In the genomic region with DNA sequence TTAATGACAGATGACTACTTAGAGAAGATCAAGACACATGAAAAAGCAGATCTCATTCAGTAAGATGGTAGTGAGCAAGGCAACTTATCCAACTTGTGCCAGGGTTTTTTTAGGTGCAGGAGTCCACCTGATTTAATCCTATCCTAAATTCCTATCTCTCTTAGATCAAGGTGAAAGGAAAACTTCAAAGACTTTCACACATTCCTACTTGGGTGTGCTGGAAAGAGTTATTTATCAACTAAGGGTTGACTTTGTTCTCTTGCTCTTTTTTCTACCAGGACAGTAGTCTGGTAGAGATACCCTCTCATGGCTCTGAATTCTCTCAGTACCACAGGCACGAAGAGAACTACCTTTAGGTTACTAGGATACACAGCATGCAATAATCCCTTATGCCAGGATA, we compare ENCODE assay signal across 1 cellular context.
A peak's percentile ranks its signal among the peaks of the same experiment; 100 is the strongest.
TF ChIP-seq lines count a peak whose summit lies in the region.

No MANE protein-coding gene starts in this region.

TF ChIP-seq in HepG2, 621 proteins besides CTCF, POLR2A, EP300 and RAD21 (continued from another document and continues in another):
- TF ChIP-seq, protein P1, sequence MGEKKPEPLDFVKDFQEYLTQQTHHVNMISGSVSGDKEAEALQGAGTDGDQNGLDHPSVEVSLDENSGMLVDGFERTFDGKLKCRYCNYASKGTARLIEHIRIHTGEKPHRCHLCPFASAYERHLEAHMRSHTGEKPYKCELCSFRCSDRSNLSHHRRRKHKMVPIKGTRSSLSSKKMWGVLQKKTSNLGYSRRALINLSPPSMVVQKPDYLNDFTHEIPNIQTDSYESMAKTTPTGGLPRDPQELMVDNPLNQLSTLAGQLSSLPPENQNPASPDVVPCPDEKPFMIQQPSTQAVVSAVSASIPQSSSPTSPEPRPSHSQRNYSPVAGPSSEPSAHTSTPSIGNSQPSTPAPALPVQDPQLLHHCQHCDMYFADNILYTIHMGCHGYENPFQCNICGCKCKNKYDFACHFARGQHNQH (CRISPR knock-in tag; IDR thresholded peaks at IDR 0.05): no peak; the same call in 1 of the 2 replicates
- TF ChIP-seq PITX1 (CRISPR knock-in tag; IDR thresholded peaks at IDR 0.05) (peak; percentile 96), RXRB (CRISPR knock-in tag; IDR thresholded peaks at IDR 0.05; ENCODE audit: borderline replicate concordance) (peak; percentile 86), NR2F1 (CRISPR knock-in tag; IDR thresholded peaks at IDR 0.05) (0 out of 4 replicates have a peak, but pooled peaks of 1 of the 2 experiments have one; percentile 13), BRCA1 (CRISPR knock-in tag; IDR thresholded peaks at IDR 0.05) (no peak), PPARG (CRISPR knock-in tag; conservative IDR thresholded peaks at IDR 0.05) (peak; percentile 95), PHF21A (CRISPR knock-in tag; IDR thresholded peaks at IDR 0.05) (no peak), PHF5A (CRISPR knock-in tag; IDR thresholded peaks at IDR 0.05; ENCODE audit: low read depth, unreplicated experiment) (peak; percentile 44), MIER2 (CRISPR knock-in tag; IDR thresholded peaks at IDR 0.05) (0 out of 2 replicates have a peak, but pooled peaks have one; percentile 48), ZNF619 (CRISPR knock-in tag; IDR thresholded peaks at IDR 0.05) (no peak), ZNF530 (CRISPR knock-in tag; IDR thresholded peaks at IDR 0.05; ENCODE audit: low read depth) (no peak), ZNF607 (CRISPR knock-in tag; IDR thresholded peaks at IDR 0.05; ENCODE audit: borderline replicate concordance) (no peak), KDM6A (CRISPR knock-in tag; IDR thresholded peaks at IDR 0.05; ENCODE audit: low read depth) (peak; percentile 77), ZNF703 (CRISPR knock-in tag; IDR thresholded peaks at IDR 0.05; ENCODE audit: borderline replicate concordance) (no peak), NRL (CRISPR knock-in tag; IDR thresholded peaks at IDR 0.05; ENCODE audit: borderline replicate concordance) (no peak), ZNF841 (CRISPR knock-in tag; IDR thresholded peaks at IDR 0.05; ENCODE audit: borderline replicate concordance) (no peak), JARID2 (CRISPR knock-in tag; IDR thresholded peaks at IDR 0.05; ENCODE audit: insufficient replicate concordance) (no peak), STAG1 (CRISPR knock-in tag; IDR thresholded peaks at IDR 0.05) (peak; percentile 9; the same call in 1 of the 2 replicates), MED8 (CRISPR knock-in tag; IDR thresholded peaks at IDR 0.05; ENCODE audit: insufficient replicate concordance) (no peak), RBFOX2 (IDR thresholded peaks at IDR 0.05; ENCODE audit: low read depth, low read length) (no peak), RBM39 (IDR thresholded peaks at IDR 0.05; ENCODE audit: low read depth, low read length, poor library complexity, severe bottlenecking) (no peak), ZNF850 (CRISPR knock-in tag; conservative IDR thresholded peaks at IDR 0.05) (no peak), ZNF446 (CRISPR knock-in tag; IDR thresholded peaks at IDR 0.05) (no peak), LCORL (IDR thresholded peaks at IDR 0.05) (peak; percentile 85), LCORL (CRISPR knock-in tag; IDR thresholded peaks at IDR 0.05) (peak; percentile 80), ZFAT (CRISPR knock-in tag; conservative IDR thresholded peaks at IDR 0.05) (no peak), ZKSCAN8 (CRISPR knock-in tag; IDR thresholded peaks at IDR 0.05; ENCODE audit: borderline replicate concordance) (peak; percentile 63; the same call in 1 of the 2 replicates), ZNF775 (CRISPR knock-in tag; IDR thresholded peaks at IDR 0.05; ENCODE audit: borderline replicate concordance) (no peak), ZNF790 (CRISPR knock-in tag; IDR thresholded peaks at IDR 0.05; ENCODE audit: borderline replicate concordance) (no peak), NFE2 (CRISPR knock-in tag; IDR thresholded peaks at IDR 0.05) (no peak), CBX1 (IDR thresholded peaks at IDR 0.05; ENCODE audit: low read depth) (no peak), FOXP1 (IDR thresholded peaks at IDR 0.05) (no peak), FOXP1 (CRISPR knock-in tag; IDR thresholded peaks at IDR 0.05) (peak; percentile 80), HOXA5 (CRISPR knock-in tag; IDR thresholded peaks at IDR 0.05) (0 out of 2 replicates have a peak, but pooled peaks have one; percentile 38)
- TF ChIP-seq, protein P2, sequence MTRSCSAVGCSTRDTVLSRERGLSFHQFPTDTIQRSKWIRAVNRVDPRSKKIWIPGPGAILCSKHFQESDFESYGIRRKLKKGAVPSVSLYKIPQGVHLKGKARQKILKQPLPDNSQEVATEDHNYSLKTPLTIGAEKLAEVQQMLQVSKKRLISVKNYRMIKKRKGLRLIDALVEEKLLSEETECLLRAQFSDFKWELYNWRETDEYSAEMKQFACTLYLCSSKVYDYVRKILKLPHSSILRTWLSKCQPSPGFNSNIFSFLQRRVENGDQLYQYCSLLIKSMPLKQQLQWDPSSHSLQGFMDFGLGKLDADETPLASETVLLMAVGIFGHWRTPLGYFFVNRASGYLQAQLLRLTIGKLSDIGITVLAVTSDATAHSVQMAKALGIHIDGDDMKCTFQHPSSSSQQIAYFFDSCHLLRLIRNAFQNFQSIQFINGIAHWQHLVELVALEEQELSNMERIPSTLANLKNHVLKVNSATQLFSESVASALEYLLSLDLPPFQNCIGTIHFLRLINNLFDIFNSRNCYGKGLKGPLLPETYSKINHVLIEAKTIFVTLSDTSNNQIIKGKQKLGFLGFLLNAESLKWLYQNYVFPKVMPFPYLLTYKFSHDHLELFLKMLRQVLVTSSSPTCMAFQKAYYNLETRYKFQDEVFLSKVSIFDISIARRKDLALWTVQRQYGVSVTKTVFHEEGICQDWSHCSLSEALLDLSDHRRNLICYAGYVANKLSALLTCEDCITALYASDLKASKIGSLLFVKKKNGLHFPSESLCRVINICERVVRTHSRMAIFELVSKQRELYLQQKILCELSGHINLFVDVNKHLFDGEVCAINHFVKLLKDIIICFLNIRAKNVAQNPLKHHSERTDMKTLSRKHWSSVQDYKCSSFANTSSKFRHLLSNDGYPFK (CRISPR knock-in tag; IDR thresholded peaks at IDR 0.05; ENCODE audit: borderline replicate concordance): no peak
- TF ChIP-seq, protein P3, sequence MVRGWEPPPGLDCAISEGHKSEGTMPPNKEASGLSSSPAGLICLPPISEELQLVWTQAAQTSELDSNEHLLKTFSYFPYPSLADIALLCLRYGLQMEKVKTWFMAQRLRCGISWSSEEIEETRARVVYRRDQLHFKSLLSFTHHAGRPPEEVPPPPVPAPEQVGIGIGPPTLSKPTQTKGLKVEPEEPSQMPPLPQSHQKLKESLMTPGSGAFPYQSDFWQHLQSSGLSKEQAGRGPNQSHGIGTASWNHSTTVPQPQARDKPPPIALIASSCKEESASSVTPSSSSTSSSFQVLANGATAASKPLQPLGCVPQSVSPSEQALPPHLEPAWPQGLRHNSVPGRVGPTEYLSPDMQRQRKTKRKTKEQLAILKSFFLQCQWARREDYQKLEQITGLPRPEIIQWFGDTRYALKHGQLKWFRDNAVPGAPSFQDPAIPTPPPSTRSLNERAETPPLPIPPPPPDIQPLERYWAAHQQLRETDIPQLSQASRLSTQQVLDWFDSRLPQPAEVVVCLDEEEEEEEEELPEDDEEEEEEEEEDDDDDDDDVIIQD (CRISPR knock-in tag; IDR thresholded peaks at IDR 0.05; ENCODE audit: low read depth): peak; percentile 75; the same call in 1 of the 2 replicates
- TF ChIP-seq, protein P4, sequence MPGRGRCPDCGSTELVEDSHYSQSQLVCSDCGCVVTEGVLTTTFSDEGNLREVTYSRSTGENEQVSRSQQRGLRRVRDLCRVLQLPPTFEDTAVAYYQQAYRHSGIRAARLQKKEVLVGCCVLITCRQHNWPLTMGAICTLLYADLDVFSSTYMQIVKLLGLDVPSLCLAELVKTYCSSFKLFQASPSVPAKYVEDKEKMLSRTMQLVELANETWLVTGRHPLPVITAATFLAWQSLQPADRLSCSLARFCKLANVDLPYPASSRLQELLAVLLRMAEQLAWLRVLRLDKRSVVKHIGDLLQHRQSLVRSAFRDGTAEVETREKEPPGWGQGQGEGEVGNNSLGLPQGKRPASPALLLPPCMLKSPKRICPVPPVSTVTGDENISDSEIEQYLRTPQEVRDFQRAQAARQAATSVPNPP (CRISPR knock-in tag; IDR thresholded peaks at IDR 0.05): no peak
- TF ChIP-seq, protein P5, sequence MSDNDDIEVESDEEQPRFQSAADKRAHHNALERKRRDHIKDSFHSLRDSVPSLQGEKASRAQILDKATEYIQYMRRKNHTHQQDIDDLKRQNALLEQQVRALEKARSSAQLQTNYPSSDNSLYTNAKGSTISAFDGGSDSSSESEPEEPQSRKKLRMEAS (IDR thresholded peaks at IDR 0.05): no peak
- TF ChIP-seq, protein P6, sequence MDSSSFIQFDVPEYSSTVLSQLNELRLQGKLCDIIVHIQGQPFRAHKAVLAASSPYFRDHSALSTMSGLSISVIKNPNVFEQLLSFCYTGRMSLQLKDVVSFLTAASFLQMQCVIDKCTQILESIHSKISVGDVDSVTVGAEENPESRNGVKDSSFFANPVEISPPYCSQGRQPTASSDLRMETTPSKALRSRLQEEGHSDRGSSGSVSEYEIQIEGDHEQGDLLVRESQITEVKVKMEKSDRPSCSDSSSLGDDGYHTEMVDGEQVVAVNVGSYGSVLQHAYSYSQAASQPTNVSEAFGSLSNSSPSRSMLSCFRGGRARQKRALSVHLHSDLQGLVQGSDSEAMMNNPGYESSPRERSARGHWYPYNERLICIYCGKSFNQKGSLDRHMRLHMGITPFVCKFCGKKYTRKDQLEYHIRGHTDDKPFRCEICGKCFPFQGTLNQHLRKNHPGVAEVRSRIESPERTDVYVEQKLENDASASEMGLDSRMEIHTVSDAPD (CRISPR knock-in tag; IDR thresholded peaks at IDR 0.05): peak; percentile 93; the same call in 1 of the 2 replicates
- TF ChIP-seq, protein P7, sequence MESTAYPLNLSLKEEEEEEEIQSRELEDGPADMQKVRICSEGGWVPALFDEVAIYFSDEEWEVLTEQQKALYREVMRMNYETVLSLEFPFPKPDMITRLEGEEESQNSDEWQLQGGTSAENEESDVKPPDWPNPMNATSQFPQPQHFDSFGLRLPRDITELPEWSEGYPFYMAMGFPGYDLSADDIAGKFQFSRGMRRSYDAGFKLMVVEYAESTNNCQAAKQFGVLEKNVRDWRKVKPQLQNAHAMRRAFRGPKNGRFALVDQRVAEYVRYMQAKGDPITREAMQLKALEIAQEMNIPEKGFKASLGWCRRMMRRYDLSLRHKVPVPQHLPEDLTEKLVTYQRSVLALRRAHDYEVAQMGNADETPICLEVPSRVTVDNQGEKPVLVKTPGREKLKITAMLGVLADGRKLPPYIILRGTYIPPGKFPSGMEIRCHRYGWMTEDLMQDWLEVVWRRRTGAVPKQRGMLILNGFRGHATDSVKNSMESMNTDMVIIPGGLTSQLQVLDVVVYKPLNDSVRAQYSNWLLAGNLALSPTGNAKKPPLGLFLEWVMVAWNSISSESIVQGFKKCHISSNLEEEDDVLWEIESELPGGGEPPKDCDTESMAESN (CRISPR knock-in tag; conservative IDR thresholded peaks at IDR 0.05): no peak
- TF ChIP-seq, protein P8, sequence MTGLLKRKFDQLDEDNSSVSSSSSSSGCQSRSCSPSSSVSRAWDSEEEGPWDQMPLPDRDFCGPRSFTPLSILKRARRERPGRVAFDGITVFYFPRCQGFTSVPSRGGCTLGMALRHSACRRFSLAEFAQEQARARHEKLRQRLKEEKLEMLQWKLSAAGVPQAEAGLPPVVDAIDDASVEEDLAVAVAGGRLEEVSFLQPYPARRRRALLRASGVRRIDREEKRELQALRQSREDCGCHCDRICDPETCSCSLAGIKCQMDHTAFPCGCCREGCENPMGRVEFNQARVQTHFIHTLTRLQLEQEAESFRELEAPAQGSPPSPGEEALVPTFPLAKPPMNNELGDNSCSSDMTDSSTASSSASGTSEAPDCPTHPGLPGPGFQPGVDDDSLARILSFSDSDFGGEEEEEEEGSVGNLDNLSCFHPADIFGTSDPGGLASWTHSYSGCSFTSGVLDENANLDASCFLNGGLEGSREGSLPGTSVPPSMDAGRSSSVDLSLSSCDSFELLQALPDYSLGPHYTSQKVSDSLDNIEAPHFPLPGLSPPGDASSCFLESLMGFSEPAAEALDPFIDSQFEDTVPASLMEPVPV (CRISPR knock-in tag; IDR thresholded peaks at IDR 0.05): no peak
- TF ChIP-seq, protein P9, sequence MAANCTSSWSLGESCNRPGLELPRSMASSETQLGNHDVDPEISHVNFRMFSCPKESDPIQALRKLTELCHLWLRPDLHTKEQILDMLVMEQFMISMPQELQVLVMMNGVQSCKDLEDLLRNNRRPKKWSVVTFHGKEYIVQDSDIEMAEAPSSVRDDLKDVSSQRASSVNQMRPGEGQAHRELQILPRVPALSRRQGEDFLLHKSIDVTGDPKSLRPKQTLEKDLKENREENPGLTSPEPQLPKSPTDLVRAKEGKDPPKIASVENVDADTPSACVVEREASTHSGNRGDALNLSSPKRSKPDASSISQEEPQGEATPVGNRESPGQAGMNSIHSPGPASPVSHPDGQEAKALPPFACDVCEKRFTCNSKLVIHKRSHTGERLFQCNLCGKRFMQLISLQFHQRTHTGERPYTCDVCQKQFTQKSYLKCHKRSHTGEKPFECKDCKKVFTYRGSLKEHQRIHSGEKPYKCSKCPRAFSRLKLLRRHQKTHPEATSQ (CRISPR knock-in tag; IDR thresholded peaks at IDR 0.05; ENCODE audit: borderline replicate concordance): no peak; the same call in 1 of the 2 replicates
- TF ChIP-seq, protein P10, sequence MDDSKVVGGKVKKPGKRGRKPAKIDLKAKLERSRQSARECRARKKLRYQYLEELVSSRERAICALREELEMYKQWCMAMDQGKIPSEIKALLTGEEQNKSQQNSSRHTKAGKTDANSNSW (CRISPR knock-in tag; IDR thresholded peaks at IDR 0.05; ENCODE audit: borderline replicate concordance): no peak
- TF ChIP-seq, protein P11, sequence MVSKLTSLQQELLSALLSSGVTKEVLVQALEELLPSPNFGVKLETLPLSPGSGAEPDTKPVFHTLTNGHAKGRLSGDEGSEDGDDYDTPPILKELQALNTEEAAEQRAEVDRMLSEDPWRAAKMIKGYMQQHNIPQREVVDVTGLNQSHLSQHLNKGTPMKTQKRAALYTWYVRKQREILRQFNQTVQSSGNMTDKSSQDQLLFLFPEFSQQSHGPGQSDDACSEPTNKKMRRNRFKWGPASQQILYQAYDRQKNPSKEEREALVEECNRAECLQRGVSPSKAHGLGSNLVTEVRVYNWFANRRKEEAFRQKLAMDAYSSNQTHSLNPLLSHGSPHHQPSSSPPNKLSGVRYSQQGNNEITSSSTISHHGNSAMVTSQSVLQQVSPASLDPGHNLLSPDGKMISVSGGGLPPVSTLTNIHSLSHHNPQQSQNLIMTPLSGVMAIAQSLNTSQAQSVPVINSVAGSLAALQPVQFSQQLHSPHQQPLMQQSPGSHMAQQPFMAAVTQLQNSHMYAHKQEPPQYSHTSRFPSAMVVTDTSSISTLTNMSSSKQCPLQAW (CRISPR knock-in tag; IDR thresholded peaks at IDR 0.05): 0 out of 2 replicates have a peak, but pooled peaks have one; percentile 29
- TF ChIP-seq, protein P12, sequence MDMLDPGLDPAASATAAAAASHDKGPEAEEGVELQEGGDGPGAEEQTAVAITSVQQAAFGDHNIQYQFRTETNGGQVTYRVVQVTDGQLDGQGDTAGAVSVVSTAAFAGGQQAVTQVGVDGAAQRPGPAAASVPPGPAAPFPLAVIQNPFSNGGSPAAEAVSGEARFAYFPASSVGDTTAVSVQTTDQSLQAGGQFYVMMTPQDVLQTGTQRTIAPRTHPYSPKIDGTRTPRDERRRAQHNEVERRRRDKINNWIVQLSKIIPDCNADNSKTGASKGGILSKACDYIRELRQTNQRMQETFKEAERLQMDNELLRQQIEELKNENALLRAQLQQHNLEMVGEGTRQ (IDR thresholded peaks at IDR 0.05; ENCODE audit: low read depth, low read length): no peak
- TF ChIP-seq, protein P12 (CRISPR knock-in tag; IDR thresholded peaks at IDR 0.05; ENCODE audit: borderline replicate concordance): no peak
